25 cellular contexts compared by ENCODE assay signal in genomic region chr10:122241836-122242235, GRCh38. TPM values are rescaled to one million over a fixed set of nuclear protein-coding genes. Genes with fewer than 3 reads are reported as not detected.
"Had no signal": no experiment of that assay in that cellular context is flagged by ENCODE, and none has a peak within 500 bp of the region (broad histone marks: within the 10 kb centered on the region; RNA-seq: fewer than 3 reads in every experiment).

No MANE protein-coding gene starts in this region.

- H3K27ac Mint-ChIP-seq: dendritic cell treated with granulocyte-macrophage colony-stimulating factor and Interleukin-4, amounts not matched to agents 40 ng/mL and 50 ng/mL, for 4 days; effector memory CD8-positive, alpha-beta T cell; endodermal cell had no signal

- H3K4me3 ChIP-seq: colonic mucosa, esophagus squamous epithelium, gastrocnemius medialis, heart right ventricle, left lung, lower lobe of right lung had no signal

- ATAC-seq: effector memory CD8-positive, alpha-beta T cell; esophagus mucosa; gastrocnemius medialis; heart right ventricle; left cardiac atrium; left lung; left ventricle myocardium superior; lower lobe of right lung had no signal

- DNase-seq: cerebellar nuclear complex; colonic mucosa; cortex of kidney; effector CD8-positive, alpha-beta T cell; effector memory CD8-positive, alpha-beta T cell; endodermal cell; erythroblast; esophagus squamous epithelium; foreskin fibroblast; foreskin melanocyte; gastrocnemius medialis; glutamatergic neuron; heart right ventricle; hippocampal formation; left cardiac atrium; left ventricle myocardium superior; lower lobe of right lung; mesenchymal stem cell; midbrain had no signal

- H3K4me3 Mint-ChIP-seq: dendritic cell treated with granulocyte-macrophage colony-stimulating factor and Interleukin-4, amounts not matched to agents 40 ng/mL and 50 ng/mL, for 4 days; effector memory CD8-positive, alpha-beta T cell; endodermal cell had no signal

- H3K9me3 Mint-ChIP-seq: dendritic cell treated with granulocyte-macrophage colony-stimulating factor and Interleukin-4, amounts not matched to agents 40 ng/mL and 50 ng/mL, for 4 days; effector memory CD8-positive, alpha-beta T cell; endodermal cell had no signal

- H3K36me3 ChIP-seq: colonic mucosa had no signal

- H3K27ac ChIP-seq: colonic mucosa, epithelial cell of prostate, esophagus squamous epithelium, heart right ventricle, left lung, lower lobe of right lung had no signal

- H3K27me3 Mint-ChIP-seq: dendritic cell treated with granulocyte-macrophage colony-stimulating factor and Interleukin-4, amounts not matched to agents 40 ng/mL and 50 ng/mL, for 4 days had no signal

- H3K4me1 ChIP-seq: colonic mucosa, gastrocnemius medialis, left lung, lower lobe of right lung had no signal

- H3K27me3 ChIP-seq: colonic mucosa, esophagus squamous epithelium, gastrocnemius medialis, heart right ventricle, left lung had no signal

- H3K9me3 ChIP-seq: colonic mucosa, esophagus squamous epithelium, gastrocnemius medialis, heart right ventricle, left lung, lower lobe of right lung had no signal

RNA-seq across cellular contexts. Expression of gene BTBD16, which starts 29.3 kb away (rescaled TPM):
- total RNA-seq: endodermal cell, esophagus squamous epithelium, left ventricle myocardium superior, lung microvascular endothelial cell, mononuclear cell had no signal
